Comparison of ENCODE assay signal across 17 cellular contexts in the genomic region with DNA sequence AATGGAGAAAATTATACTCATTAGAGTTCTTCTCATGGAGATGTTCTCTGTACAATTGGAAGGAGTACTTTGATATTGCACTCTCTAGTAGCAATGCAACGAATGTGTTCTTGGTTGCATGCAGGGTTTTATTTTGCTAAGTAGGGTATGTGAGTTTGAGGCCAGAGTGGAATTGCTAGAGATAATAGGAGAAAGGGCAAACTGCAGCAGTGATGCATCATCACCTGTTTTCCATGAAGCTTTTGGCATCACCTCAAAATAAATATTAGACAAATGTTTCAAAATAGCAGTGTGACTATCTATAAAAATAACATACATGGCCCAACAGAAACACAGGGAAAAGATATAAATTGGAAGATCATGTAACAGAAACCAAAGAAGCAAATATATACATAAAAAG.
DNase-seq lines count a peak whose midpoint lies in the region; ATAC-seq, FAIRE-seq and TF ChIP-seq lines count a peak whose summit lies in the region.
"Had no signal": no experiment of that assay in that cellular context is flagged by ENCODE, and none has a peak within 500 bp of the region (broad histone marks: within the 10 kb centered on the region; RNA-seq: fewer than 3 reads in every experiment).

No MANE protein-coding gene starts in this region.

- peak; percentile 82 for FAIRE-seq in islet of Langerhans (lab: Jason Lieb, UNC)
- FAIRE-seq: GM18507 had no signal

- no peak overlapping the region for H3K27ac ChIP-seq in body of pancreas
- H3K27ac ChIP-seq: thoracic aorta had no signal

- no peaks in the 10 kb centered on the region for H3K27me3 ChIP-seq in body of pancreas

- 43 to 81% methylated on average over 1 of the region's 1 CpG for WGBS in body of pancreas, 2 donors

- ATAC-seq in body of pancreas (peak; percentile 45), GM21825 (IDR thresholded peaks at IDR 0.05; ENCODE audit: unreplicated experiment) (no peak), GM18907 (IDR thresholded peaks at IDR 0.05; ENCODE audit: unreplicated experiment) (no peak), natural killer cell (no peak)
- ATAC-seq: GM23338 had no signal

- intact Hi-C loops in body of pancreas (cut with DNase I), result no loop called here
- intact Hi-C loops in natural killer cell (cut with micrococcal nuclease), result no loop called here

- no peak for TF ChIP-seq CTCF in body of pancreas (IDR thresholded peaks at IDR 0.05)
- no peak for TF ChIP-seq CTCF in natural killer cell (IDR thresholded peaks at IDR 0.05)

- H3K27ac Mint-ChIP-seq in natural killer cell, result no peak overlapping the region
- H3K27ac Mint-ChIP-seq: activated naive CD8-positive, alpha-beta T cell; GM23338 had no signal

- peak; percentile 73 for DNase-seq in DMS53 (lab: John Stamatoyannopoulos, UW)
- DNase-seq in NCI-H2029 (lab: John Stamatoyannopoulos, UW), result peak; percentile 65
- DNase-seq in body of pancreas, result no peak
- no peak for DNase-seq in natural killer cell
- DNase-seq: activated CD4-positive, alpha-beta T cell treated with anti-CD3 and anti-CD28 coated beads for 1 hour; head of caudate nucleus; NCI-H1436 treated with DMSO at 0.1 percent for 48 hours; nucleus accumbens; retina had no signal

- H3K9me3 ChIP-seq in body of pancreas, result no peaks in the 10 kb centered on the region
- H3K9me3 ChIP-seq: thoracic aorta had no signal

- peaks cover 0 to 4% of the 10 kb centered on the region in 2 donors for H3K9me3 Mint-ChIP-seq in natural killer cell

- no peaks in the 10 kb centered on the region for H3K36me3 ChIP-seq in body of pancreas (replicated peaks in 1 of 2; ENCODE audit: insufficient read depth in 1 of 2, low read depth in 2 of 2)
- H3K36me3 ChIP-seq: thoracic aorta had no signal

- no peak for TF ChIP-seq POLR2A in body of pancreas (IDR thresholded peaks at IDR 0.05)

- no peak overlapping the region for H3K4me3 Mint-ChIP-seq in natural killer cell
- H3K4me3 Mint-ChIP-seq: activated naive CD8-positive, alpha-beta T cell; GM23338 had no signal

- peaks cover 22% of the 10 kb centered on the region for H3K4me1 ChIP-seq in body of pancreas

- H3K36me3 Mint-ChIP-seq in natural killer cell, result no peaks in the 10 kb centered on the region
- H3K36me3 Mint-ChIP-seq: activated naive CD8-positive, alpha-beta T cell had no signal

- H3K4me3 ChIP-seq in body of pancreas, result no peak overlapping the region
- H3K4me3 ChIP-seq: GM23338, lung, thoracic aorta had no signal

- peaks cover 16 to 22% of the 10 kb centered on the region in 2 donors for H3K27me3 Mint-ChIP-seq in natural killer cell (ENCODE audit: low read depth in 2 of 2)
- H3K27me3 Mint-ChIP-seq: activated naive CD8-positive, alpha-beta T cell had no signal

- no peaks in the 10 kb centered on the region for H3K4me1 Mint-ChIP-seq in natural killer cell
- H3K4me1 Mint-ChIP-seq: GM23338 had no signal

Comparison
In these comparisons a context has a peak if more than half of its experiments do, and no peak if none do; other contexts are left out.
1. DNase-seq: peak in DMS53 (single experiment) and NCI-H2029 (single experiment); none in body of pancreas (0 of 4) and natural killer cell (single experiment).